In genomic region chr3:172787019-172787418, GRCh38 we compare ENCODE assay signal across 24 cellular contexts.
"Had no signal": no experiment of that assay in that cellular context is flagged by ENCODE, and none has a peak within 500 bp of the region (broad histone marks: within the 10 kb centered on the region; RNA-seq: fewer than 3 reads in every experiment).

No MANE protein-coding gene starts in this region.

- H3K9me3 Mint-ChIP-seq: dendritic cell treated with granulocyte-macrophage colony-stimulating factor and Interleukin-4, amounts not matched to agents 40 ng/mL and 50 ng/mL, for 4 days; effector memory CD8-positive, alpha-beta T cell; endodermal cell had no signal

- H3K36me3 ChIP-seq: colonic mucosa, gastrocnemius medialis had no signal

- H3K4me3 Mint-ChIP-seq: dendritic cell treated with granulocyte-macrophage colony-stimulating factor and Interleukin-4, amounts not matched to agents 40 ng/mL and 50 ng/mL, for 4 days; effector memory CD8-positive, alpha-beta T cell; endodermal cell had no signal

- H3K4me3 ChIP-seq: colonic mucosa, coronary artery, dorsolateral prefrontal cortex, esophagus muscularis mucosa, esophagus squamous epithelium, gastrocnemius medialis, gastroesophageal sphincter, heart left ventricle, heart right ventricle, hepatocyte had no signal

- DNase-seq: colonic mucosa; cortex of kidney; dorsolateral prefrontal cortex; effector CD4-positive, alpha-beta T cell; effector CD8-positive, alpha-beta T cell; effector memory CD4-positive, alpha-beta T cell; effector memory CD8-positive, alpha-beta T cell; endodermal cell; erythroblast; esophagus squamous epithelium; foreskin melanocyte; gastrocnemius medialis; glutamatergic neuron; head of caudate nucleus; heart left ventricle; heart right ventricle had no signal

- H3K79me2 ChIP-seq: hepatocyte had no signal

- H3K27ac ChIP-seq: colonic mucosa, coronary artery, dorsolateral prefrontal cortex, epithelial cell of prostate, esophagus muscularis mucosa, esophagus squamous epithelium, foreskin keratinocyte, gastrocnemius medialis, gastroesophageal sphincter, heart left ventricle, heart right ventricle, hepatocyte had no signal

- H3K4me2 ChIP-seq: hepatocyte had no signal

- ATAC-seq: effector memory CD8-positive, alpha-beta T cell; esophagus mucosa; foreskin keratinocyte; gastrocnemius medialis; gastroesophageal sphincter; heart left ventricle; heart right ventricle had no signal

- H3K9me3 ChIP-seq: colonic mucosa, esophagus muscularis mucosa, esophagus squamous epithelium, gastrocnemius medialis, gastroesophageal sphincter, heart left ventricle, heart right ventricle had no signal

- H3K4me1 ChIP-seq: colonic mucosa, esophagus muscularis mucosa, esophagus squamous epithelium, foreskin keratinocyte, gastrocnemius medialis, gastroesophageal sphincter, heart left ventricle, heart right ventricle had no signal

- H3K27me3 ChIP-seq: colonic mucosa, dorsolateral prefrontal cortex, esophagus muscularis mucosa, esophagus squamous epithelium, foreskin keratinocyte, gastrocnemius medialis, gastroesophageal sphincter, heart left ventricle, heart right ventricle, hepatocyte had no signal

- H3K27me3 Mint-ChIP-seq: dendritic cell treated with granulocyte-macrophage colony-stimulating factor and Interleukin-4, amounts not matched to agents 40 ng/mL and 50 ng/mL, for 4 days; effector memory CD8-positive, alpha-beta T cell had no signal

- H3K27ac Mint-ChIP-seq: dendritic cell treated with granulocyte-macrophage colony-stimulating factor and Interleukin-4, amounts not matched to agents 40 ng/mL and 50 ng/mL, for 4 days; effector memory CD8-positive, alpha-beta T cell; endodermal cell had no signal

- H3K4me1 Mint-ChIP-seq: endodermal cell had no signal

- H2AFZ ChIP-seq: hepatocyte had no signal
